ENCODE assay signal across 21 cellular contexts in genomic region chr4:8152090-8152864, GRCh38. TPM values are rescaled to one million over a fixed set of nuclear protein-coding genes. Genes with fewer than 3 reads are reported as not detected.
A peak's percentile ranks its signal among the peaks of the same experiment; 100 is the strongest.
DNase-seq lines count a peak whose midpoint lies in the region; ATAC-seq, FAIRE-seq and TF ChIP-seq lines count a peak whose summit lies in the region.
"Had no signal": no experiment of that assay in that cellular context is flagged by ENCODE, and none has a peak within 500 bp of the region (broad histone marks: within the 10 kb centered on the region; RNA-seq: fewer than 3 reads in every experiment).

No MANE protein-coding gene starts in this region.

- H3K36me3 ChIP-seq in HepG2 (replicated peaks in 1 of 2; ENCODE audit: control insufficient read depth in 1 of 2, insufficient read depth in 2 of 2, low read length in 2 of 2) (no peaks in the 10 kb centered on the region), right lobe of liver (no peaks in the 10 kb centered on the region), kidney (ENCODE audit: control insufficient read depth in 1 of 2, insufficient read depth in 2 of 2, low read length in 2 of 2) (no peaks in the 10 kb centered on the region), skeletal muscle tissue (ENCODE audit: control insufficient read depth in 3 of 3, insufficient read depth in 3 of 3, low read length in 3 of 3) (peaks cover 0 to 2% (median 0%) of the 10 kb centered on the region in 3 donors)
- H3K36me3 ChIP-seq: BE2C had no signal

- intact Hi-C loops in HepG2 (cut with micrococcal nuclease; ENCODE audit: unreplicated experiment): no loop called here
- intact Hi-C loops in right lobe of liver (cut with DNase I): loop anchor here in 1 of 2 donors (10.0 kb wide), 1 partner anchor 97 kb away; no protein-coding TSS in a partner anchor
- intact Hi-C loops in kidney (cut with DNase I): no loop called here

- 0% methylated on average over 1 of the region's 39 CpGs for WGBS in HepG2 (ENCODE audit: low lambda C conversion rate)
- WGBS in right lobe of liver (ENCODE audit: insufficient coverage, low coverage, low lambda C conversion rate, missing lambda C conversion rate): 75% methylated on average over 2 of the region's 39 CpGs

- TF ChIP-seq RAD21 in HepG2 (CRISPR knock-in tag; IDR thresholded peaks at IDR 0.05): no peak

- H4K20me1 ChIP-seq in HepG2 (ENCODE audit: insufficient read depth, low read length): no peaks in the 10 kb centered on the region

- no peak overlapping the region for H2AFZ ChIP-seq in HepG2 (ENCODE audit: low read length)

- BruUV-seq in HepG2 (replicated peaks; lab: Mats Ljungman, UMichigan): no TSS peak

- H3K27ac ChIP-seq in HepG2 (ENCODE audit: extremely low read length, insufficient read depth, low read length) (no peak overlapping the region), right lobe of liver (no peak overlapping the region), kidney (ENCODE audit: low read depth in 2 of 2, low read length in 2 of 2) (no peak overlapping the region), skeletal muscle tissue (ENCODE audit: low read depth, low read length) (peak overlapping the region; percentile 92)
- H3K27ac ChIP-seq: C4-2B, HL-60 had no signal

- TF ChIP-seq EP300 in HepG2 (IDR thresholded peaks at IDR 0.05; ENCODE audit: low read depth in 2 of 2, low read length in 2 of 2): no peak
- no peak for TF ChIP-seq EP300 in HepG2 (CRISPR knock-in tag; IDR thresholded peaks at IDR 0.05; ENCODE audit: borderline replicate concordance)

- H3K9me3 ChIP-seq in HepG2 (ENCODE audit: low read length) (no peaks in the 10 kb centered on the region), right lobe of liver (no peaks in the 10 kb centered on the region), kidney (ENCODE audit: control insufficient read depth in 1 of 2, low read length in 2 of 2) (no peaks in the 10 kb centered on the region), skeletal muscle tissue (ENCODE audit: control insufficient read depth in 3 of 3, low read length in 3 of 3) (no peaks in the 10 kb centered on the region)
- H3K9me3 ChIP-seq: BE2C had no signal

- no peak for FAIRE-seq in HepG2 (lab: Jason Lieb, UNC)
- FAIRE-seq in kidney (lab: Jason Lieb, UNC): no peak
- FAIRE-seq: A204.1, G401.6, GM12891, H1 had no signal

- H3K9ac ChIP-seq in HepG2 (ENCODE audit: insufficient read depth, low read depth, low read length) (no peak overlapping the region), kidney (ENCODE audit: low read length in 2 of 2) (no peak overlapping the region), skeletal muscle tissue (ENCODE audit: low read depth in 1 of 3, low read length in 3 of 3) (peak overlapping the region; percentile 42 to 85 (median 69))

- H3K4me2 ChIP-seq in HepG2 (ENCODE audit: low read depth, low read length): no peak overlapping the region

- H3K4me1 ChIP-seq in HepG2 (ENCODE audit: insufficient read depth, low read length) (no peaks in the 10 kb centered on the region), right lobe of liver (no peaks in the 10 kb centered on the region), kidney (ENCODE audit: control insufficient read depth in 1 of 2, insufficient read depth in 1 of 2, low read depth in 1 of 2, low read length in 2 of 2) (no peaks in the 10 kb centered on the region), skeletal muscle tissue (ENCODE audit: control insufficient read depth in 3 of 3, insufficient read depth in 3 of 3, low read length in 3 of 3) (peaks cover 23 to 82% (median 49%) of the 10 kb centered on the region in 3 donors)
- H3K4me1 ChIP-seq: BE2C had no signal

- TF ChIP-seq CTCF in HepG2 (CRISPR knock-in tag; IDR thresholded peaks at IDR 0.05) (no peak), right lobe of liver (IDR thresholded peaks at IDR 0.05) (no peak), kidney (IDR thresholded peaks at IDR 0.05; ENCODE audit: borderline replicate concordance, extremely low read depth, insufficient read depth) (no peak)

- H3K4me3 ChIP-seq in HepG2 (replicated peaks in 1 of 3; ENCODE audit: insufficient read depth in 1 of 3, low read depth in 2 of 3, low read length in 3 of 3) (no peak overlapping the region), right lobe of liver (no peak overlapping the region), kidney (ENCODE audit: low read length in 2 of 2) (no peak overlapping the region), skeletal muscle tissue (ENCODE audit: low read length in 3 of 3) (peak overlapping the region in 2 of 3 donors; percentile 44 to 70)

- no peak for TF ChIP-seq POLR2A in HepG2 (IDR thresholded peaks at IDR 0.05; ENCODE audit: insufficient read depth in 1 of 2, low read depth in 2 of 2, low read length in 2 of 2)
- no peak for TF ChIP-seq POLR2A in right lobe of liver (IDR thresholded peaks at IDR 0.05)

- POLR2A ChIA-PET in HepG2 (lab: Yijun Ruan, JAX): no interaction called here

- peaks cover 8 to 70% of the 10 kb centered on the region in 2 experiments; a peak in 4 of 5 replicates for H3K27me3 ChIP-seq in HepG2 (ENCODE audit: control insufficient read depth in 1 of 2, insufficient read depth in 2 of 2, low read length in 2 of 2)
- H3K27me3 ChIP-seq in right lobe of liver: no peaks in the 10 kb centered on the region
- no peaks in the 10 kb centered on the region for H3K27me3 ChIP-seq in skeletal muscle tissue (ENCODE audit: control insufficient read depth in 3 of 3, insufficient read depth in 3 of 3, low read length in 3 of 3)
- H3K27me3 ChIP-seq: BE2C had no signal

- ATAC-seq in HepG2 (no peak), right lobe of liver (no peak)

- in situ Hi-C loops in HepG2 (cut with HindIII; ENCODE audit: extremely low pct_ligation_motif_present, low pct_unique_long_range_greater_than_20kb): no loop called here

- DNase-seq in HepG2 (ENCODE audit: low spot score): no peak
- no peak for DNase-seq in right lobe of liver
- DNase-seq in foreskin melanocyte: peak; percentile 34
- peak; percentile 64 for DNase-seq in kidney
- no peak for DNase-seq in LoVo (ENCODE audit: low spot score)
- DNase-seq in activated naive CD4-positive, alpha-beta T cell treated with Interleukin-2 at 50 U/mL for 16 hours: no peak
- no peak for DNase-seq in DMS 273 (lab: John Stamatoyannopoulos, UW; ENCODE audit: unreplicated experiment)
- DNase-seq: CD4-positive, alpha-beta memory T cell; DMS153; DMS79 treated with DMSO at 0.1 percent for 48 hours; EL; HCEC 1CT; HFFc6 had no signal

- CTCF ChIA-PET in HepG2 (lab: Yijun Ruan, JAX; ENCODE audit: low intra/inter-chr PET ratio, low total read pairs): no interaction called here

- H3K79me2 ChIP-seq in HepG2 (ENCODE audit: insufficient read depth, low read length): no peaks in the 10 kb centered on the region

RNA-seq across cellular contexts. Expression of gene ABLIM2, which starts 6.3 kb away (rescaled TPM):
- 0.18 and 0.20 TPM in 2 replicates for total RNA-seq in HepG2 (2016; rRNA removed; fragmentation: Illumina TruSeq; extraction: Trizol)
- not detected in 2 replicates for total RNA-seq in HepG2 (2016; cell fraction: cytosol; rRNA removed; fragmentation: Illumina TruSeq; extraction: Trizol; ENCODE audit: low read depth)
- total RNA-seq in HepG2 (2016; cell fraction: insoluble cytoplasmic fraction; rRNA removed; fragmentation: Illumina TruSeq; extraction: Trizol): not detected in 2 replicates
- total RNA-seq in HepG2 (2016; cell fraction: membrane; rRNA removed; fragmentation: Illumina TruSeq; extraction: Trizol): not detected in 2 replicates
- total RNA-seq in HepG2 (2016; cell fraction: nucleus; rRNA removed; fragmentation: Illumina TruSeq; extraction: Trizol): not detected in 2 replicates
- 0.37 and 0.42 TPM in 2 replicates for polyA plus RNA-seq in HepG2 (2011; rRNA removed)
- 0.35 and 0.46 TPM in 2 replicates for polyA plus RNA-seq in HepG2 (2011; cell fraction: cytosol; rRNA removed)
- 0.33 and 0.34 TPM in 2 replicates for polyA plus RNA-seq in HepG2 (2011; cell fraction: nucleus; rRNA removed)
- polyA plus RNA-seq in HepG2 (2012): 0.15 and 0.24 TPM in 2 replicates
- polyA plus RNA-seq in HepG2 (2016; cell fraction: cytosol; fragmentation: Illumina TruSeq; extraction: Trizol; ENCODE audit: low read depth): not detected in 2 replicates
- not detected in 2 replicates for polyA plus RNA-seq in HepG2 (2016; cell fraction: insoluble cytoplasmic fraction; fragmentation: Illumina TruSeq; extraction: Trizol; ENCODE audit: low read depth)
- polyA plus RNA-seq in HepG2 (2016; cell fraction: membrane; fragmentation: Illumina TruSeq; extraction: Trizol; ENCODE audit: low read depth): 0.11 TPM in 1 of 2 replicates, not detected in the other
- not detected in 2 replicates for polyA plus RNA-seq in HepG2 (2016; cell fraction: nucleus; fragmentation: Illumina TruSeq; extraction: Trizol; ENCODE audit: insufficient read depth, low read depth)
- polyA minus RNA-seq in HepG2 (2011; rRNA and poly(A)+ RNA removed; ENCODE audit: low replicate concordance): 2.2 and 7.6 TPM in 2 replicates
- 0.49 TPM in 1 of 2 replicates, not detected in the other for polyA minus RNA-seq in HepG2 (2011; cell fraction: cytosol; rRNA and poly(A)+ RNA removed)
- polyA minus RNA-seq in HepG2 (2011; cell fraction: nucleus; rRNA and poly(A)+ RNA removed): 0.12 and 0.52 TPM in 2 replicates
- 1 to 10 TPM in 5 of 6 experiments, under 1 TPM in 1; 0.93 to 3.5 (median 2.3) TPM for total RNA-seq in right lobe of liver
- total RNA-seq in kidney: 23.3 TPM
- polyA plus RNA-seq in kidney (ENCODE audit: insufficient read depth, low read depth, low replicate concordance): 9.5 TPM
- 7.3 TPM for total RNA-seq in skeletal muscle tissue

RNA-seq across cellular contexts. Expression of gene SH3TC1, which starts 46.8 kb away (rescaled TPM):
- total RNA-seq in HepG2 (2016; rRNA removed; fragmentation: Illumina TruSeq; extraction: Trizol): 10.1 and 14.9 TPM in 2 replicates
- total RNA-seq in HepG2 (2016; cell fraction: cytosol; rRNA removed; fragmentation: Illumina TruSeq; extraction: Trizol; ENCODE audit: low read depth): 1.8 and 3.0 TPM in 2 replicates
- 7.9 and 17.3 TPM in 2 replicates for total RNA-seq in HepG2 (2016; cell fraction: insoluble cytoplasmic fraction; rRNA removed; fragmentation: Illumina TruSeq; extraction: Trizol)
- 5.6 and 6.2 TPM in 2 replicates for total RNA-seq in HepG2 (2016; cell fraction: membrane; rRNA removed; fragmentation: Illumina TruSeq; extraction: Trizol)
- total RNA-seq in HepG2 (2016; cell fraction: nucleus; rRNA removed; fragmentation: Illumina TruSeq; extraction: Trizol): 22.7 and 23.6 TPM in 2 replicates
- 21.8 and 27.0 TPM in 2 replicates for polyA plus RNA-seq in HepG2 (2011; rRNA removed)
- 12.1 and 19.8 TPM in 2 replicates for polyA plus RNA-seq in HepG2 (2011; cell fraction: cytosol; rRNA removed)
- polyA plus RNA-seq in HepG2 (2011; cell fraction: nucleus; rRNA removed): 113 and 146 TPM in 2 replicates
- 12.2 and 22.6 TPM in 2 replicates for polyA plus RNA-seq in HepG2 (2012)
- polyA plus RNA-seq in HepG2 (2016; cell fraction: cytosol; fragmentation: Illumina TruSeq; extraction: Trizol; ENCODE audit: low read depth): 1.3 and 1.5 TPM in 2 replicates
- 6.1 and 6.6 TPM in 2 replicates for polyA plus RNA-seq in HepG2 (2016; cell fraction: insoluble cytoplasmic fraction; fragmentation: Illumina TruSeq; extraction: Trizol; ENCODE audit: low read depth)
- polyA plus RNA-seq in HepG2 (2016; cell fraction: membrane; fragmentation: Illumina TruSeq; extraction: Trizol; ENCODE audit: low read depth): 2.1 and 2.8 TPM in 2 replicates
- polyA plus RNA-seq in HepG2 (2016; cell fraction: nucleus; fragmentation: Illumina TruSeq; extraction: Trizol; ENCODE audit: insufficient read depth, low read depth): 26.5 and 29.7 TPM in 2 replicates
- 12.4 and 67.5 TPM in 2 replicates for polyA minus RNA-seq in HepG2 (2011; rRNA and poly(A)+ RNA removed; ENCODE audit: low replicate concordance)
- 18.2 and 19.5 TPM in 2 replicates for polyA minus RNA-seq in HepG2 (2011; cell fraction: cytosol; rRNA and poly(A)+ RNA removed)
- polyA minus RNA-seq in HepG2 (2011; cell fraction: nucleus; rRNA and poly(A)+ RNA removed): 76.5 and 77.0 TPM in 2 replicates
- total RNA-seq in right lobe of liver: 10 to 100 TPM; 13.2 to 48.0 (median 24.9) TPM
- total RNA-seq in kidney: 127 TPM
- polyA plus RNA-seq in kidney (ENCODE audit: insufficient read depth, low read depth, low replicate concordance): 43.1 TPM
- total RNA-seq in skeletal muscle tissue: 13.0 TPM
- total RNA-seq: H1 had no signal

Comparison
In these comparisons a context has a peak if more than half of its experiments do, and no peak if none do; other contexts are left out.
1. DNase-seq: peak in foreskin melanocyte (single experiment) and kidney (single experiment); none in HepG2 (single experiment), right lobe of liver (0 of 3), LoVo (single experiment), activated naive CD4-positive, alpha-beta T cell treated with Interleukin-2 at 50 U/mL for 16 hours (single experiment) and DMS 273 (single experiment).
2. H3K4me3 ChIP-seq: peak in skeletal muscle tissue (2 of 3); none in HepG2 (0 of 3), right lobe of liver (0 of 3) and kidney (0 of 2).
3. H3K9ac ChIP-seq: peak in skeletal muscle tissue (3 of 3); none in HepG2 (single experiment) and kidney (0 of 2).